8 cellular contexts compared by ENCODE assay signal in the genomic region with DNA sequence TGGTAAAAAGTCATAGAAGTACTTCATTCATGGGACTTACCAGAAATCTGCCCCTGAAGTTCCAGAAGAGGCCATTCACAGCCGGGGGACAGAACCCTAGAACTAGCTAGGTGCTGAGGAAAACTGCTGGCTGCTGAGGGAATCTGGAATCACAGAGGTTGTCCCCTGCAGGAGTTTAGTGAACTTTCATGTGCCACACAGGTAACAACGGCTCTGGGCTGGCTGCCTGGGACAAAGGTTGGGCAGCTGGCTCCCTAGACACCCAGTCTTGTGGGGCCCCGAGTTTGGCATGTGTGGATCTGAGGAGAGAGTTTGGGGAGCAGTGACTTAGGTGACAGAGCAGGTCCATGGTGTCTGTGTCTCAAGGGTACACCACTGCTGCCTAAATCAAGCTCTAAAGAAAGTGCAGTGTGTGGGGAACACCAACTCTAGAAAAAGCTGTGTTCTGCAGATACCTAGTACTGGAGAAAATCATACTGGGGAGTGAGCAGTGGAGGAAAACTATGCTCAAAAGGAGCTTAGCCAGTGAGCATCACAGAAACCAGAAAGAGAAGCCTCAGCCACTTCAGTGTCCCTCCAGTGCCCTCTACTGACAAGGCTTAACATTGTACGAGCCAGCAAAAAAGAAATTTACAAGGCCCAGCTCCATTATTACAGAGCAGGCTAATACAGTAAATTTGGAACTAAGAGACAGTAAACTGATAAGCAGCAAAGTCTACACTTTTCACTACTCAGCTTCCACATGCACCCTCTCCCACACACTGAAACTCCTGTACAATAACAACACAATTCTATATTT. TPM values are rescaled to one million over a fixed set of nuclear protein-coding genes. Genes with fewer than 3 reads are reported as not detected.
DNase-seq lines count a peak whose midpoint lies in the region; TF ChIP-seq lines count a peak whose summit lies in the region.

No MANE protein-coding gene starts in this region.

- intact Hi-C loops in testis (cut with DNase I; ENCODE audit: low total_unique reads), result no loop called here

- H3K9me3 ChIP-seq in testis, result no peaks in the 10 kb centered on the region

- WGBS in testis, 2 donors, result 84 to 88% methylated on average over 4 of the region's 4 CpGs

- no peaks in the 10 kb centered on the region for H3K27me3 ChIP-seq in testis

- DNase-seq in SKM-1 treated with dmso at 0.1 percent for 144 hours (lab: John Stamatoyannopoulos, UW; ENCODE audit: unreplicated experiment) (peak; percentile 5), SKM-1 (lab: John Stamatoyannopoulos, UW; ENCODE audit: unreplicated experiment) (no peak), dermis blood vessel endothelial cell (peak; percentile 11), retinal pigment epithelial cell (ENCODE audit: low read depth) (no peak), testis (no peak), NCI-H1048 (lab: John Stamatoyannopoulos, UW) (no peak), GM19240 (ENCODE audit: insufficient read length, low spot score) (no peak)

- H3K27ac ChIP-seq in testis, result no peak overlapping the region

- TF ChIP-seq CTCF in LNCAP (IDR thresholded peaks at IDR 0.05) (peak; percentile 55), retinal pigment epithelial cell (conservative IDR thresholded peaks at IDR 0.05; ENCODE audit: low read depth, low read length) (peak; percentile 32), testis (IDR thresholded peaks at IDR 0.05) (no peak)

- TF ChIP-seq POLR2A in testis (IDR thresholded peaks at IDR 0.05), result no peak

- H3K4me3 ChIP-seq in retinal pigment epithelial cell (ENCODE audit: low read length), result no peak overlapping the region
- H3K4me3 ChIP-seq in testis, result no peak overlapping the region

- H3K4me1 ChIP-seq in testis, result no peaks in the 10 kb centered on the region

- H3K36me3 ChIP-seq in testis (ENCODE audit: low read depth, missing control alignments), result no peaks in the 10 kb centered on the region

RNA-seq across cellular contexts. Expression of a gene that starts 15.2 kb away (rescaled TPM):
- 0.34 TPM in 1 of 2 replicates, not detected in the other for total RNA-seq in dermis blood vessel endothelial cell
- total RNA-seq in testis, result 10 to 100 TPM; 13.4 to 16.6 TPM
- 45.0 TPM for polyA plus RNA-seq in testis (ENCODE audit: insufficient read depth, low read depth, low replicate concordance)

Comparison
In these comparisons a context has a peak if more than half of its experiments do, and no peak if none do; other contexts are left out.
1. DNase-seq: peak in SKM-1 treated with dmso at 0.1 percent for 144 hours (single experiment) and dermis blood vessel endothelial cell (single experiment); none in SKM-1 (single experiment), retinal pigment epithelial cell (single experiment), testis (single experiment), NCI-H1048 (single experiment) and GM19240 (single experiment).
2. CTCF ChIP-seq: peak in LNCAP (single experiment) and retinal pigment epithelial cell (single experiment); none in testis (0 of 3).
3. RNA of a gene that starts 15.2 kb away (total RNA-seq): 13.4 to 16.6 TPM in testis; 0.34 TPM in dermis blood vessel endothelial cell; every median in the first group is over 10 times any median in the second.